In genomic region chr11:95487938-95488337, GRCh38 we compare ENCODE assay signal across 17 cellular contexts.
A peak's percentile ranks its signal among the peaks of the same experiment; 100 is the strongest.
DNase-seq lines count a peak whose midpoint lies in the region; ATAC-seq and TF ChIP-seq lines count a peak whose summit lies in the region.
"Had no signal": no experiment of that assay in that cellular context is flagged by ENCODE, and none has a peak within 500 bp of the region (broad histone marks: within the 10 kb centered on the region; RNA-seq: fewer than 3 reads in every experiment).

No MANE protein-coding gene starts in this region.

- WGBS in endodermal cell (ENCODE audit: insufficient coverage in 1 of 2, insufficient read length in 1 of 2), 2 experiments: 30 to 54% methylated on average over 4 to 5 of the region's 5 CpGs

- POLR2A ChIA-PET in Caco-2 (lab: Charles Lee): interaction anchor here (0.7 to 1.2 kb wide), 4 partner anchors 188 to 302 kb away, joined by 3 to 6 read pairs (median 4); partner anchors contain the start of gene FAM76B

- DNase-seq in Caco-2: peak; percentile 73 to 92
- DNase-seq in endodermal cell: peak; percentile 67
- DNase-seq in nephron progenitor cell: peak; percentile 6
- DNase-seq in NCI-H1417 (lab: John Stamatoyannopoulos, UW): no peak
- DNase-seq in NCI-H2107 treated with DMSO at 0.1 percent for 48 hours (lab: John Stamatoyannopoulos, UW; ENCODE audit: unreplicated experiment): no peak
- no peak for DNase-seq in activated CD4-positive, alpha-beta T cell treated with anti-CD3 and anti-CD28 coated beads, Interleukin-2, amount 10 ng/mL, durations not matched to agents 24 days and 14 days
- DNase-seq: 8988T; AML-193; CD8-positive, alpha-beta memory T cell; DMS53; GOT3; IMR-90 had no signal

- H3K27me3 ChIP-seq in Caco-2 (replicated peaks; ENCODE audit: control insufficient read depth, insufficient read depth, low read length) (no peaks in the 10 kb centered on the region), HUES48 (ENCODE audit: control insufficient read depth, insufficient read depth, low read length) (no peaks in the 10 kb centered on the region), endodermal cell (ENCODE audit: control insufficient read depth, insufficient read depth, low read length, poor library complexity, severe bottlenecking) (no peaks in the 10 kb centered on the region)
- H3K27me3 ChIP-seq: BLaER1 had no signal

- no peaks in the 10 kb centered on the region for H3K27me3 Mint-ChIP-seq in Caco-2 (ENCODE audit: insufficient read depth, unreplicated experiment)
- peaks cover 25% of the 10 kb centered on the region for H3K27me3 Mint-ChIP-seq in endodermal cell (ENCODE audit: insufficient read depth)
- peaks cover 2% of the 10 kb centered on the region for H3K27me3 Mint-ChIP-seq in nephron progenitor cell (ENCODE audit: low read depth, poor library complexity)
- H3K27me3 Mint-ChIP-seq in activated CD4-positive, alpha-beta T cell treated with anti-CD3 and anti-CD28 coated beads, Interleukin-2, amount 10 ng/mL, durations not matched to agents 24 days and 14 days: no peaks in the 10 kb centered on the region

- BruUV-seq in Caco-2 (replicated peaks; lab: Mats Ljungman, UMichigan): no TSS peak

- TF ChIP-seq CTCF in Caco-2 (IDR thresholded peaks at IDR 0.05; ENCODE audit: insufficient read depth in 1 of 2, low read depth in 1 of 2, low read length in 1 of 2, severe bottlenecking in 1 of 2, unreplicated experiment in 1 of 2) (no peak), endodermal cell (conservative IDR thresholded peaks at IDR 0.05) (no peak), nephron progenitor cell (IDR thresholded peaks at IDR 0.05) (no peak)

- H3K36me3 ChIP-seq in Caco-2 (ENCODE audit: control insufficient read depth, insufficient read depth, low read length): no peaks in the 10 kb centered on the region
- no peaks in the 10 kb centered on the region for H3K36me3 ChIP-seq in HUES48 (ENCODE audit: control insufficient read depth, insufficient read depth, low read length)
- H3K36me3 ChIP-seq in endodermal cell (ENCODE audit: control insufficient read depth, insufficient read depth, low read length): no peaks in the 10 kb centered on the region
- H3K36me3 ChIP-seq: BLaER1, HAP-1 had no signal

- H3K4me3 Mint-ChIP-seq in Caco-2 (ENCODE audit: unreplicated experiment) (peak overlapping the region; percentile 73), endodermal cell (peak overlapping the region; percentile 18), nephron progenitor cell (no peak overlapping the region)
- H3K4me3 Mint-ChIP-seq in activated CD4-positive, alpha-beta T cell treated with anti-CD3 and anti-CD28 coated beads, Interleukin-2, amount 10 ng/mL, durations not matched to agents 24 days and 14 days: no peak overlapping the region
- H3K4me3 Mint-ChIP-seq: CD8-positive, alpha-beta memory T cell had no signal

- H3K4me1 ChIP-seq in Caco-2 (peaks cover 29% of the 10 kb centered on the region), HUES48 (ENCODE audit: control insufficient read depth, insufficient read depth, low read length) (peaks cover 15% of the 10 kb centered on the region), endodermal cell (ENCODE audit: control insufficient read depth, insufficient read depth, low read length) (peaks cover 10% of the 10 kb centered on the region)
- H3K4me1 ChIP-seq: BLaER1 had no signal

- H3K9me3 ChIP-seq in Caco-2: peaks cover 4% of the 10 kb centered on the region; the same call in 1 of the 2 replicates
- no peaks in the 10 kb centered on the region for H3K9me3 ChIP-seq in HUES48 (ENCODE audit: control insufficient read depth, insufficient read depth, low read length)
- peaks cover 8% of the 10 kb centered on the region for H3K9me3 ChIP-seq in endodermal cell (ENCODE audit: control insufficient read depth, low read length)
- H3K9me3 ChIP-seq: HAP-1 had no signal

- H3K36me3 Mint-ChIP-seq in Caco-2 (ENCODE audit: insufficient read depth, unreplicated experiment) (peaks cover 7% of the 10 kb centered on the region), endodermal cell (ENCODE audit: low read depth) (peaks cover 3% of the 10 kb centered on the region), nephron progenitor cell (ENCODE audit: low read depth) (peaks cover 11% of the 10 kb centered on the region)
- peaks cover 4% of the 10 kb centered on the region for H3K36me3 Mint-ChIP-seq in activated CD4-positive, alpha-beta T cell treated with anti-CD3 and anti-CD28 coated beads, Interleukin-2, amount 10 ng/mL, durations not matched to agents 24 days and 14 days (ENCODE audit: low read depth)
- H3K36me3 Mint-ChIP-seq: CD8-positive, alpha-beta memory T cell had no signal

- no peak overlapping the region for H3K9ac ChIP-seq in HUES48 (ENCODE audit: low read depth, low read length)
- H3K9ac ChIP-seq in endodermal cell (ENCODE audit: extremely low read depth, low read length, poor library complexity, severe bottlenecking): no peak overlapping the region
- H3K9ac ChIP-seq: BLaER1 had no signal

- H3K4me1 Mint-ChIP-seq in Caco-2 (ENCODE audit: low read depth, unreplicated experiment) (peaks cover 30% of the 10 kb centered on the region), endodermal cell (peaks cover 17% of the 10 kb centered on the region), nephron progenitor cell (peaks cover 18% of the 10 kb centered on the region)
- peaks cover 6% of the 10 kb centered on the region for H3K4me1 Mint-ChIP-seq in activated CD4-positive, alpha-beta T cell treated with anti-CD3 and anti-CD28 coated beads, Interleukin-2, amount 10 ng/mL, durations not matched to agents 24 days and 14 days
- H3K4me1 Mint-ChIP-seq: CD8-positive, alpha-beta memory T cell had no signal

- H3K27ac ChIP-seq in HUES48 (ENCODE audit: low read depth, low read length) (peak overlapping the region; percentile 34), endodermal cell (ENCODE audit: low read depth, low read length) (no peak overlapping the region)
- H3K27ac ChIP-seq: BLaER1 had no signal

- peaks cover 21% of the 10 kb centered on the region for H3K9me3 Mint-ChIP-seq in Caco-2 (ENCODE audit: unreplicated experiment)
- H3K9me3 Mint-ChIP-seq in endodermal cell: peaks cover 23% of the 10 kb centered on the region
- H3K9me3 Mint-ChIP-seq in nephron progenitor cell: peaks cover 47% of the 10 kb centered on the region
- H3K9me3 Mint-ChIP-seq in activated CD4-positive, alpha-beta T cell treated with anti-CD3 and anti-CD28 coated beads, Interleukin-2, amount 10 ng/mL, durations not matched to agents 24 days and 14 days: peaks cover 13% of the 10 kb centered on the region

- CTCF ChIA-PET in Caco-2 (lab: Charles Lee): interaction anchor here (0.6 to 1.4 kb wide), 4 partner anchors 217 to 1014 kb away, joined by 3 to 5 read pairs (median 4); partner anchors contain the start of gene SESN3

- intact Hi-C loops in Caco-2 (cut with micrococcal nuclease; ENCODE audit: unreplicated experiment): loop anchor here (1.0 to 5.0 kb wide), 6 partner anchors 24 to 336 kb away; no protein-coding TSS in a partner anchor
- intact Hi-C loops in activated CD4-positive, alpha-beta T cell treated with anti-CD3 and anti-CD28 coated beads, Interleukin-2, amount 10 ng/mL, durations not matched to agents 24 days and 14 days (cut with micrococcal nuclease): no loop called here

- H3K4me3 ChIP-seq in Caco-2 (ENCODE audit: low read depth, low read length): no peak overlapping the region
- no peak overlapping the region for H3K4me3 ChIP-seq in HUES48 (ENCODE audit: low read depth, low read length)
- peak overlapping the region; percentile 46 for H3K4me3 ChIP-seq in endodermal cell (ENCODE audit: low read length)
- H3K4me3 ChIP-seq: BLaER1, GM12878, HAP-1 had no signal

- H3K27ac Mint-ChIP-seq in Caco-2 (ENCODE audit: unreplicated experiment) (peak overlapping the region; percentile 96), endodermal cell (no peak overlapping the region), nephron progenitor cell (peak overlapping the region; percentile 90)
- H3K27ac Mint-ChIP-seq in activated CD4-positive, alpha-beta T cell treated with anti-CD3 and anti-CD28 coated beads, Interleukin-2, amount 10 ng/mL, durations not matched to agents 24 days and 14 days: no peak overlapping the region
- H3K27ac Mint-ChIP-seq: CD8-positive, alpha-beta memory T cell had no signal

- no peak for ATAC-seq in HG03280 (IDR thresholded peaks at IDR 0.05; ENCODE audit: unreplicated experiment)

Comparison
In these comparisons a context has a peak if more than half of its experiments do, and no peak if none do; other contexts are left out.
1. DNase-seq: peak in Caco-2 (2 of 2), endodermal cell (single experiment) and nephron progenitor cell (single experiment); none in NCI-H1417 (0 of 3), NCI-H2107 treated with DMSO at 0.1 percent for 48 hours (single experiment) and activated CD4-positive, alpha-beta T cell treated with anti-CD3 and anti-CD28 coated beads, Interleukin-2, amount 10 ng/mL, durations not matched to agents 24 days and 14 days (single experiment).
2. H3K27ac Mint-ChIP-seq: peak in Caco-2 (single experiment) and nephron progenitor cell (single experiment); none in endodermal cell (single experiment) and activated CD4-positive, alpha-beta T cell treated with anti-CD3 and anti-CD28 coated beads, Interleukin-2, amount 10 ng/mL, durations not matched to agents 24 days and 14 days (single experiment).
3. H3K4me3 Mint-ChIP-seq: peak in Caco-2 (single experiment) and endodermal cell (single experiment); none in nephron progenitor cell (single experiment) and activated CD4-positive, alpha-beta T cell treated with anti-CD3 and anti-CD28 coated beads, Interleukin-2, amount 10 ng/mL, durations not matched to agents 24 days and 14 days (single experiment).